19 cellular contexts compared by ENCODE assay signal in the genomic region with DNA sequence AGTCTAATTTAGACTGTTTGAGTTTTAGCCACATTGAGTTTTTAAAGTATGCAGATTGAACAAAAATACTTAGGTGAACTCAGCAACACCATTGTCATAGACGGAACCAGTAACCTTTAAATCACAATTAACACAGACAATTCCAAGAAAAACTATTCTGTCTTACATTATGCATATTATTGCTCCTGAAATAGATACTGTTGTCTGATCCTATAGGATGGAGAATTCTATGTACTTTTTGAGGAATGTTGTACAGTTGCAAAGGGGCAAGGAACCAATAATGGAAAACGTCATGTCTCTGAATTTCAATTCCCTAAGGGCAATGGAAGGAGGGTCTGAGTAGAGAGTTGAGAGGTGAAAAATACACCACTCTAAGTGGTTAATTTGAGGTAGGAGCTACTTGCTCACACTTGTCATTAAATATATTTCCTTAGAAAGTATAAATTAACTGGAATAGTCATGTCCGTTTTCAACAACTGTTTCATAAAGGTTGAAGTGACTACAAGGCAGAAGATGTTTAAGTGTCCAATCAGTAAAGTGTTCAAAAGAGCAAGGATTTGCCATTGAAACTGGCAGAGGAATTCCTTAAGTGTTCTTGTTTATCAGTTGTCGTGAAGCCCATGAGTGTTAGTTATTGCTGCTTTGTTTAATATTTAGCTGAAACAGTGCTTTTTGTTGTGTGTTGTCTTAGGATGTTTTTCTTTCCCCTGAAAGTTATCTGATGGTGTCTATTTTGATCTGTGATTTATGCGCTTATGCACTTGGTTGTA. TPM values are rescaled to one million over a fixed set of nuclear protein-coding genes. Genes with fewer than 3 reads are reported as not detected.
DNase-seq lines count a peak whose midpoint lies in the region; ATAC-seq lines count a peak whose summit lies in the region.
"Had no signal": no experiment of that assay in that cellular context is flagged by ENCODE, and none has a peak within 500 bp of the region (broad histone marks: within the 10 kb centered on the region; RNA-seq: fewer than 3 reads in every experiment).

No MANE protein-coding gene starts in this region.

- DNase-seq in activated T-cell treated with anti-CD3 and anti-CD28 coated beads, Interleukin-2, amount 50 U/mL, for 24 hours: no peak
- no peak for DNase-seq in activated T-cell treated with anti-CD3 and anti-CD28 coated beads, Interleukin-2, amount 50 U/mL, for 1 hour
- DNase-seq in NCI-H748 (lab: John Stamatoyannopoulos, UW; ENCODE audit: unreplicated experiment) (peak; percentile 49), NCI-H2171 treated with DMSO at 0.1 percent for 48 hours (lab: John Stamatoyannopoulos, UW) (no peak), ecto neural progenitor cell (ENCODE audit: low spot score) (no peak)
- DNase-seq: activated CD8-positive, alpha-beta memory T cell treated with anti-CD3 and anti-CD28 coated beads, Interleukin-2, amount 50 U/mL, for 4 hours; colonic mucosa; esophagus squamous epithelium; PC-9; stimulated activated CD4-positive, alpha-beta T cell treated with anti-CD3 and anti-CD28 coated beads, Interleukin-15, amount 100 ng/mL, for 24 hours; transverse colon had no signal

- no peaks in the 10 kb centered on the region for H3K4me1 ChIP-seq in iPS-18a (ENCODE audit: control insufficient read depth, low read depth, low read length)
- peaks cover 5 to 9% (median 5%) of the 10 kb centered on the region in 3 donors for H3K4me1 ChIP-seq in skeletal muscle tissue (ENCODE audit: control insufficient read depth in 3 of 3, insufficient read depth in 3 of 3, low read length in 3 of 3)

- ATAC-seq in GM19351 (IDR thresholded peaks at IDR 0.05; ENCODE audit: unreplicated experiment): no peak
- ATAC-seq: HCT116 had no signal

- no peaks in the 10 kb centered on the region for H3K9me3 Mint-ChIP-seq in activated T-cell treated with anti-CD3 and anti-CD28 coated beads, Interleukin-2, amount 50 U/mL, for 24 hours

- H3K9me3 ChIP-seq in iPS-18a (ENCODE audit: control insufficient read depth, low read depth, low read length) (no peaks in the 10 kb centered on the region), skeletal muscle tissue (ENCODE audit: control insufficient read depth in 3 of 3, low read length in 3 of 3) (no peaks in the 10 kb centered on the region)
- H3K9me3 ChIP-seq: colonic mucosa, esophagus squamous epithelium, transverse colon had no signal

- H3K27me3 ChIP-seq in iPS-18a (ENCODE audit: control insufficient read depth, insufficient read depth, low read length): peaks cover 35% of the 10 kb centered on the region
- peaks cover 0 to 8% (median 0%) of the 10 kb centered on the region in 3 donors for H3K27me3 ChIP-seq in skeletal muscle tissue (ENCODE audit: control insufficient read depth in 3 of 3, insufficient read depth in 3 of 3, low read length in 3 of 3)

- H3K36me3 ChIP-seq in iPS-18a (ENCODE audit: control insufficient read depth, low read depth, low read length): no peaks in the 10 kb centered on the region
- H3K36me3 ChIP-seq in skeletal muscle tissue (ENCODE audit: control insufficient read depth in 3 of 3, insufficient read depth in 3 of 3, low read length in 3 of 3): no peaks in the 10 kb centered on the region
- H3K36me3 ChIP-seq: colonic mucosa, esophagus squamous epithelium, transverse colon had no signal

- peak overlapping the region; percentile 66 for H3K4me3 Mint-ChIP-seq in activated T-cell treated with anti-CD3 and anti-CD28 coated beads, Interleukin-2, amount 50 U/mL, for 24 hours

- H3K27ac ChIP-seq in iPS-18a (ENCODE audit: low read length): no peak overlapping the region
- no peak overlapping the region for H3K27ac ChIP-seq in skeletal muscle tissue (ENCODE audit: low read depth, low read length)
- H3K27ac ChIP-seq: colonic mucosa, esophagus squamous epithelium, HL-60, KMS-11, PC-9, transverse colon had no signal

- no peak overlapping the region for H3K27ac Mint-ChIP-seq in activated T-cell treated with anti-CD3 and anti-CD28 coated beads, Interleukin-2, amount 50 U/mL, for 24 hours

- H3K9ac ChIP-seq in iPS-18a (ENCODE audit: low read length): no peak overlapping the region
- H3K9ac ChIP-seq in skeletal muscle tissue (ENCODE audit: low read depth in 1 of 3, low read length in 3 of 3): peak overlapping the region in 1 of 3 donors; percentile 68
- H3K9ac ChIP-seq: KMS-11 had no signal

- H3K4me3 ChIP-seq in iPS-18a (ENCODE audit: low read length) (peak overlapping the region; percentile 67), skeletal muscle tissue (ENCODE audit: low read length in 3 of 3) (peak overlapping the region in 2 of 3 donors; percentile 7 to 83)
- H3K4me3 ChIP-seq: colonic mucosa, lung had no signal

- peaks cover 9% of the 10 kb centered on the region for H3K4me1 Mint-ChIP-seq in activated T-cell treated with anti-CD3 and anti-CD28 coated beads, Interleukin-2, amount 50 U/mL, for 24 hours (ENCODE audit: low read depth)

- H3K36me3 Mint-ChIP-seq in activated T-cell treated with anti-CD3 and anti-CD28 coated beads, Interleukin-2, amount 50 U/mL, for 24 hours (ENCODE audit: low read depth): no peaks in the 10 kb centered on the region

- H3K27me3 Mint-ChIP-seq in activated T-cell treated with anti-CD3 and anti-CD28 coated beads, Interleukin-2, amount 50 U/mL, for 24 hours: peaks cover 65% of the 10 kb centered on the region

RNA-seq across cellular contexts. Expression of gene NKAIN2, which starts 1.3 kb away (rescaled TPM):
- total RNA-seq in skeletal muscle tissue: 3.1 TPM
- total RNA-seq: omental fat pad, PC-9 had no signal
